Comparison of ENCODE assay signal across 33 cellular contexts in the genomic region with DNA sequence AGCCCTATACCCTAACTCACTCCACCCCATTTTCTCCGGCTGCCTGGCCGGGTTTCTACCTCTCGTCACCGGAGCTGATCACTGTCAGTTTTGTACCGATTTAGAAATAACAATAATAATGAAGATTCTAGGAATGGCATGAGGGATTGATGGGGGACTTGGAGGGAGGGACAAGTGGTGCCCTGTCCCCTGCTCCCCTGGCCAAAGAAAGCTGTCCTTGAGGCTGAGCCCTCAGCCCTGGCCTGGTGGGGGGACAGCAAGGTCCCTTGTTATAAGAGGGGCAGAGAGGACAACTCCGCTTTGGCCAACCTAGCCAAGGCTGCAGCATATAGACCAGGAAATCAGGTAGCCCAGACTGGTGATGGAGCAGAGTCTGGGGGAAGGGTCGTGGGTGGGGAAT. TPM values are rescaled to one million over a fixed set of nuclear protein-coding genes. Genes with fewer than 3 reads are reported as not detected.
"Had no signal": no experiment of that assay in that cellular context is flagged by ENCODE, and none has a peak within 500 bp of the region (broad histone marks: within the 10 kb centered on the region; RNA-seq: fewer than 3 reads in every experiment).

No MANE protein-coding gene starts in this region.

- H3K36me3 ChIP-seq: colonic mucosa, esophagus muscularis mucosa, heart right ventricle, lower lobe of right lung, right lobe of liver, thoracic aorta, tibial nerve, upper lobe of left lung had no signal

- H3K4me3 Mint-ChIP-seq: dendritic cell treated with granulocyte-macrophage colony-stimulating factor and Interleukin-4, amounts not matched to agents 40 ng/mL and 50 ng/mL, for 4 days; natural killer cell treated with Interleukin-12 subunit alpha and Interleukin-12 subunit beta and Interleukin-15 and Interleukin-18, amount 100 ng/mL, for 72 hours had no signal

- H3K27ac ChIP-seq: colonic mucosa, esophagus muscularis mucosa, foreskin keratinocyte, heart right ventricle, lower lobe of right lung, right lobe of liver, thoracic aorta, tibial nerve, upper lobe of left lung had no signal

- ATAC-seq: foreskin keratinocyte; heart right ventricle; left ventricle myocardium superior; lower lobe of right lung; natural killer cell treated with Interleukin-12 subunit alpha and Interleukin-12 subunit beta and Interleukin-15 and Interleukin-18, amount 100 ng/mL, for 72 hours; right lobe of liver; stimulated activated naive CD8-positive, alpha-beta T cell treated with anti-CD3 and anti-CD28 coated beads, Interleukin-15, Interleukin-2, amounts not matched to agents 100 U/mL and 50 U/mL, for 24 hours had no signal

- H3K9me3 Mint-ChIP-seq: dendritic cell treated with granulocyte-macrophage colony-stimulating factor and Interleukin-4, amounts not matched to agents 40 ng/mL and 50 ng/mL, for 4 days; natural killer cell treated with Interleukin-12 subunit alpha and Interleukin-12 subunit beta and Interleukin-15 and Interleukin-18, amount 100 ng/mL, for 72 hours; neural crest cell had no signal

- H3K36me3 Mint-ChIP-seq: natural killer cell treated with Interleukin-12 subunit alpha and Interleukin-12 subunit beta and Interleukin-15 and Interleukin-18, amount 100 ng/mL, for 72 hours had no signal

- H3K27ac Mint-ChIP-seq: dendritic cell treated with granulocyte-macrophage colony-stimulating factor and Interleukin-4, amounts not matched to agents 40 ng/mL and 50 ng/mL, for 4 days; natural killer cell treated with Interleukin-12 subunit alpha and Interleukin-12 subunit beta and Interleukin-15 and Interleukin-18, amount 100 ng/mL, for 72 hours had no signal

- DNase-seq: central memory CD4-positive, alpha-beta T cell; colonic mucosa; effector CD8-positive, alpha-beta T cell; foreskin keratinocyte; glutamatergic neuron; heart right ventricle; hippocampal formation; kidney glomerular epithelial cell; left ventricle myocardium superior; lower lobe of right lung; retina; stimulated activated CD4-positive, alpha-beta T cell treated with anti-CD3 and anti-CD28 coated beads, Interleukin-12 subunit alpha, Interleukin-12 subunit beta, amount 100 ng/mL, for 4 hours; stimulated activated CD4-positive, alpha-beta T cell treated with anti-CD3 and anti-CD28 coated beads, Interleukin-1b, Interleukin-23, amount 100 ng/mL, for 48 hours; stimulated activated CD4-positive, alpha-beta T cell treated with anti-CD3 and anti-CD28 coated beads, Interleukin-4, amount 100 ng/mL, for 1 hour; stimulated activated CD8-positive, alpha-beta memory T cell treated with anti-CD3 and anti-CD28 coated beads, Interleukin-4, amount 100 ng/mL, for 48 hours; stimulated activated naive CD8-positive, alpha-beta T cell treated with anti-CD3 and anti-CD28 coated beads, Interleukin-15, Interleukin-2, amounts not matched to agents 100 U/mL and 50 U/mL, for 24 hours; substantia nigra; upper lobe of left lung had no signal

- H3K27me3 ChIP-seq: right lobe of liver had no signal

- H3K4me3 ChIP-seq: colonic mucosa, esophagus muscularis mucosa, heart right ventricle, lower lobe of right lung, right lobe of liver, smooth muscle cell, thoracic aorta, tibial nerve, upper lobe of left lung had no signal

- H3K4me1 ChIP-seq: foreskin keratinocyte, right lobe of liver had no signal

- H3K9me3 ChIP-seq: colonic mucosa, esophagus muscularis mucosa, heart right ventricle, lower lobe of right lung, right lobe of liver, thoracic aorta, tibial nerve, upper lobe of left lung had no signal

RNA-seq across cellular contexts. Expression of gene GAS2L2, which starts 10.5 kb away (rescaled TPM):
- total RNA-seq: chondrocyte; endothelial cell of umbilical vein; epithelial cell of proximal tubule; fibroblast of lung; foreskin keratinocyte; natural killer cell treated with Interleukin-12 subunit alpha and Interleukin-12 subunit beta and Interleukin-15 and Interleukin-18, amount 100 ng/mL, for 72 hours; osteocyte; pulmonary artery endothelial cell; right lobe of liver; smooth muscle cell; thoracic aorta had no signal

RNA-seq across cellular contexts. Expression of gene C17orf50, which starts 18.2 kb away (rescaled TPM):
- total RNA-seq: chondrocyte; colonic mucosa; endothelial cell of umbilical vein; esophagus muscularis mucosa; fibroblast of lung; foreskin keratinocyte; heart right ventricle; left ventricle myocardium superior; lower lobe of right lung; mononuclear cell; natural killer cell treated with Interleukin-12 subunit alpha and Interleukin-12 subunit beta and Interleukin-15 and Interleukin-18, amount 100 ng/mL, for 72 hours; osteocyte; pulmonary artery endothelial cell; right lobe of liver; smooth muscle cell; thoracic aorta; tibial nerve had no signal

RNA-seq across cellular contexts. Expression of gene MMP28, which starts 52.9 kb away (rescaled TPM):
- total RNA-seq: epithelial cell of proximal tubule; natural killer cell treated with Interleukin-12 subunit alpha and Interleukin-12 subunit beta and Interleukin-15 and Interleukin-18, amount 100 ng/mL, for 72 hours had no signal
